ENCODE assay signal across 8 cellular contexts in genomic region chr17:50151937-50152547, GRCh38. TPM values are rescaled to one million over a fixed set of nuclear protein-coding genes. Genes with fewer than 3 reads are reported as not detected.
A peak's percentile ranks its signal among the peaks of the same experiment; 100 is the strongest.
DNase-seq lines count a peak whose midpoint lies in the region; ATAC-seq and TF ChIP-seq lines count a peak whose summit lies in the region.

No MANE protein-coding gene starts in this region.

- peak; percentile 24 for ATAC-seq in HG03280 (IDR thresholded peaks at IDR 0.05; ENCODE audit: unreplicated experiment)
- peak; percentile 32 for ATAC-seq in activated CD8-positive, alpha-beta T cell treated with anti-CD3 and anti-CD28 coated beads, Interleukin-2, amount 10 ng/mL, durations not matched to agents 7 days and 5 days
- ATAC-seq in HG03565 (IDR thresholded peaks at IDR 0.05; ENCODE audit: unreplicated experiment) = no peak

- H3K4me1 Mint-ChIP-seq in activated CD8-positive, alpha-beta T cell treated with anti-CD3 and anti-CD28 coated beads, Interleukin-2, amount 10 ng/mL, durations not matched to agents 7 days and 5 days (ENCODE audit: low read depth) = peaks cover 43% of the 10 kb centered on the region

- DNase-seq in Daoy (ENCODE audit: low read depth) (peak; percentile 86), NCI-H524 treated with DMSO at 0.1 percent for 48 hours (lab: John Stamatoyannopoulos, UW) (peak; percentile 78), erythroblast (lab: John Stamatoyannopoulos, UW) (peak; percentile 78 to 80), middle frontal gyrus (ENCODE audit: extremely low spot score, low spot score) (peak; percentile 84), substantia nigra (lab: John Stamatoyannopoulos, UW) (peak; percentile 47 to 94 (median 84))
- DNase-seq in activated CD8-positive, alpha-beta T cell treated with anti-CD3 and anti-CD28 coated beads, Interleukin-2, amount 10 ng/mL, durations not matched to agents 7 days and 5 days = peak; percentile 79

- H3K27me3 Mint-ChIP-seq in activated CD8-positive, alpha-beta T cell treated with anti-CD3 and anti-CD28 coated beads, Interleukin-2, amount 10 ng/mL, durations not matched to agents 7 days and 5 days (ENCODE audit: low read depth) = no peaks in the 10 kb centered on the region

- H3K27ac ChIP-seq in substantia nigra (ENCODE audit: low read depth, low read length, poor library complexity, severe bottlenecking) = peak overlapping the region; percentile 93

- peaks cover 16% of the 10 kb centered on the region for H3K36me3 Mint-ChIP-seq in activated CD8-positive, alpha-beta T cell treated with anti-CD3 and anti-CD28 coated beads, Interleukin-2, amount 10 ng/mL, durations not matched to agents 7 days and 5 days (ENCODE audit: low read depth)

- H3K27ac Mint-ChIP-seq in activated CD8-positive, alpha-beta T cell treated with anti-CD3 and anti-CD28 coated beads, Interleukin-2, amount 10 ng/mL, durations not matched to agents 7 days and 5 days = peak overlapping the region; percentile 94

- CTCF ChIA-PET in activated CD8-positive, alpha-beta T cell treated with anti-CD3 and anti-CD28 coated beads, Interleukin-2, amount 10 ng/mL, durations not matched to agents 7 days and 5 days (lab: Charles Lee) = interaction anchor here (0.8 to 9.7 kb wide), 12 partner anchors 9 to 154 kb away, joined by 3 to 118 read pairs (median 6); partner anchors contain the start of gene SGCA

- no peaks in the 10 kb centered on the region for H3K9me3 Mint-ChIP-seq in activated CD8-positive, alpha-beta T cell treated with anti-CD3 and anti-CD28 coated beads, Interleukin-2, amount 10 ng/mL, durations not matched to agents 7 days and 5 days (ENCODE audit: insufficient read depth)

- TF ChIP-seq POLR2A in erythroblast (IDR thresholded peaks at IDR 0.05; ENCODE audit: low read length) = no peak

- H3K4me3 Mint-ChIP-seq in activated CD8-positive, alpha-beta T cell treated with anti-CD3 and anti-CD28 coated beads, Interleukin-2, amount 10 ng/mL, durations not matched to agents 7 days and 5 days = peak overlapping the region; percentile 84

- POLR2A ChIA-PET in activated CD8-positive, alpha-beta T cell treated with anti-CD3 and anti-CD28 coated beads, Interleukin-2, amount 10 ng/mL, durations not matched to agents 7 days and 5 days (lab: Charles Lee) = interaction anchor here (0.7 to 4.2 kb wide), 7 partner anchors 9 to 714 kb away, joined by 3 to 43 read pairs (median 4); partner anchors contain the start of genes PDK2 and TOB1

RNA-seq across cellular contexts. Expression of gene PPP1R9B, which starts 1.6 kb away (rescaled TPM):
- 28.8 and 36.3 TPM in 2 replicates for total RNA-seq in Daoy (2014; rRNA removed; shearing (Covaris generic))
- 100 to 1,000 TPM; 113 to 115 TPM for total RNA-seq in activated CD8-positive, alpha-beta T cell treated with anti-CD3 and anti-CD28 coated beads, Interleukin-2, amount 10 ng/mL, durations not matched to agents 7 days and 5 days

RNA-seq across cellular contexts. Expression of gene SGCA, which starts 13.8 kb away (rescaled TPM):
- 0.51 and 1.3 TPM in 2 replicates for total RNA-seq in Daoy (2014; rRNA removed; shearing (Covaris generic))
- not detected for total RNA-seq in activated CD8-positive, alpha-beta T cell treated with anti-CD3 and anti-CD28 coated beads, Interleukin-2, amount 10 ng/mL, durations not matched to agents 7 days and 5 days

RNA-seq across cellular contexts. Expression of gene SAMD14, which starts 22.1 kb away (rescaled TPM):
- 1.7 and 2.6 TPM in 2 replicates for total RNA-seq in Daoy (2014; rRNA removed; shearing (Covaris generic))
- total RNA-seq in activated CD8-positive, alpha-beta T cell treated with anti-CD3 and anti-CD28 coated beads, Interleukin-2, amount 10 ng/mL, durations not matched to agents 7 days and 5 days = under 1 TPM; 0.50 to 0.55 TPM

RNA-seq across cellular contexts. Expression of gene COL1A1, which starts 49.4 kb away (rescaled TPM):
- 288 and 336 TPM in 2 replicates for total RNA-seq in Daoy (2014; rRNA removed; shearing (Covaris generic))
- total RNA-seq in activated CD8-positive, alpha-beta T cell treated with anti-CD3 and anti-CD28 coated beads, Interleukin-2, amount 10 ng/mL, durations not matched to agents 7 days and 5 days = under 1 TPM; 0.18 to 0.26 TPM

RNA-seq across cellular contexts. Expression of gene PDK2, which starts 56.9 kb away (rescaled TPM):
- 4.5 and 5.7 TPM in 2 replicates for total RNA-seq in Daoy (2014; rRNA removed; shearing (Covaris generic))
- 10 to 100 TPM; 18.1 to 21.2 TPM for total RNA-seq in activated CD8-positive, alpha-beta T cell treated with anti-CD3 and anti-CD28 coated beads, Interleukin-2, amount 10 ng/mL, durations not matched to agents 7 days and 5 days
